ENCODE assay signal across 8 cellular contexts in the genomic region with DNA sequence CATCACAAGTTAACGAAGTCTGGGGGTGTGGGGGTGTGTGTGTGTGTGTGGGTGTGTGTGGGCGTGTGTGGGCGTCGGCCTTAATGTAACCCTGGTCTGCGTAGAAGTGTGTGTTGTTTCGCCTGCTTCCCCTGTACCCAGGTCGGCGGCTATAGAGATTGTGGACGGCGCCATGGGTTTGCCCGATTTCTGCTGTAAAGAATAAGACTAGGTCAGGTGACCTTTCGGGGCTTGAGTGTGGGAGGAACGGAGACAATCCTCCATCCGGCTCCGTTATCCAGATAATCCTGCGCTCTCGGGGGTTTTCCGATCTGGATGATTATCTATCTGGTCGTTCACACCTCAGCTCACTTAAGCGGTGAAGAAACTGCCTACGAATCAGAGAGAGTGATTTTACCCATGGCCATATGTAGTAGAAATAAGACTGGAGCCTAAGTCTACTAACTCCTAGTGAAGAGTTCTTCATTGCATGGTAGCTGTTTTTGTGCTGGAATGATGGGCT. TPM values are rescaled to one million over a fixed set of nuclear protein-coding genes. Genes with fewer than 3 reads are reported as not detected.
A peak's percentile ranks its signal among the peaks of the same experiment; 100 is the strongest.
DNase-seq lines count a peak whose midpoint lies in the region; ATAC-seq and TF ChIP-seq lines count a peak whose summit lies in the region.

No MANE protein-coding gene starts in this region.

- DNase-seq in AG09309 (ENCODE audit: low read depth) (no peak), SK-N-MC (ENCODE audit: low read depth, low spot score) (no peak), astrocyte of the spinal cord (ENCODE audit: low read depth, low spot score) (no peak), immature natural killer cell (peak in 1 of 3 donors; percentile 40)
- DNase-seq in stimulated activated CD4-positive, alpha-beta T cell treated with anti-CD3 and anti-CD28 coated beads, Interleukin-15, amount 100 ng/mL, for 1 hour (ENCODE audit: low read depth in 1 of 2, low spot score in 1 of 2): peak; percentile 16 to 42

- peak overlapping the region; percentile 94 to 100 (median 99) for H3K27ac Mint-ChIP-seq in immature natural killer cell

- peaks cover 5 to 14% (median 13%) of the 10 kb centered on the region in 3 donors for H3K27me3 Mint-ChIP-seq in immature natural killer cell (ENCODE audit: low read depth in 3 of 3)

- no peaks in the 10 kb centered on the region for H3K36me3 Mint-ChIP-seq in immature natural killer cell

- H3K27ac ChIP-seq in SK-N-MC: no peak overlapping the region

- TF ChIP-seq CTCF in AG09309 (IDR thresholded peaks at IDR 0.05; ENCODE audit: control insufficient read depth, insufficient read depth, low read depth, low read length, missing control alignments): no peak
- TF ChIP-seq CTCF in astrocyte of the spinal cord (IDR thresholded peaks at IDR 0.05; ENCODE audit: low read depth, low read length): no peak

- ATAC-seq in GM18868 (IDR thresholded peaks at IDR 0.05; ENCODE audit: unreplicated experiment) (peak; percentile 9), HG03378 (IDR thresholded peaks at IDR 0.05; ENCODE audit: unreplicated experiment) (peak; percentile 17), HG03469 (IDR thresholded peaks at IDR 0.05; ENCODE audit: unreplicated experiment) (no peak)

- H3K36me3 ChIP-seq in SK-N-MC (ENCODE audit: insufficient read depth, low read length): no peaks in the 10 kb centered on the region

- H3K4me3 ChIP-seq in AG09309 (ENCODE audit: control insufficient read depth, low read depth, low read length) (peak overlapping the region; percentile 100), SK-N-MC (peak overlapping the region; percentile 99), astrocyte of the spinal cord (ENCODE audit: low read depth, low read length) (peak overlapping the region; percentile 94)

- H3K9me3 ChIP-seq in SK-N-MC (ENCODE audit: low read depth, low read length): no peaks in the 10 kb centered on the region

- peaks cover 54 to 64% of the 10 kb centered on the region in 2 donors for H3K4me1 Mint-ChIP-seq in immature natural killer cell

- H3K4me3 Mint-ChIP-seq in immature natural killer cell: peak overlapping the region; percentile 95 to 100 (median 99)

- peak overlapping the region; percentile 94 for H3K9ac ChIP-seq in SK-N-MC (ENCODE audit: insufficient read length)

- in situ Hi-C loops in astrocyte of the spinal cord (cut with HindIII; ENCODE audit: low sequenced_read_pairs): no loop called here

- no peaks in the 10 kb centered on the region for H3K9me3 Mint-ChIP-seq in immature natural killer cell

RNA-seq across cellular contexts. Expression of a gene that starts 0.5 kb away (rescaled TPM):
- 10 to 100 TPM; 72.3 to 96.8 (median 74.9) TPM for polyA plus RNA-seq in immature natural killer cell

RNA-seq across cellular contexts. Expression of a gene that starts 0.8 kb away (rescaled TPM):
- polyA plus RNA-seq in immature natural killer cell: 100 to 1,000 TPM in 2 of 3 donors, 10 to 100 TPM in 1; 94.4 to 132 (median 118) TPM

Comparison
In these comparisons a context has a peak if more than half of its experiments do, and no peak if none do; other contexts are left out.
1. DNase-seq: peak in stimulated activated CD4-positive, alpha-beta T cell treated with anti-CD3 and anti-CD28 coated beads, Interleukin-15, amount 100 ng/mL, for 1 hour (2 of 2); none in AG09309 (single experiment), SK-N-MC (single experiment) and astrocyte of the spinal cord (single experiment).
2. Peak in every context shown above with its lines, with median percentiles within 50 percentile points of each other: H3K4me3 ChIP-seq.